In the genomic region with DNA sequence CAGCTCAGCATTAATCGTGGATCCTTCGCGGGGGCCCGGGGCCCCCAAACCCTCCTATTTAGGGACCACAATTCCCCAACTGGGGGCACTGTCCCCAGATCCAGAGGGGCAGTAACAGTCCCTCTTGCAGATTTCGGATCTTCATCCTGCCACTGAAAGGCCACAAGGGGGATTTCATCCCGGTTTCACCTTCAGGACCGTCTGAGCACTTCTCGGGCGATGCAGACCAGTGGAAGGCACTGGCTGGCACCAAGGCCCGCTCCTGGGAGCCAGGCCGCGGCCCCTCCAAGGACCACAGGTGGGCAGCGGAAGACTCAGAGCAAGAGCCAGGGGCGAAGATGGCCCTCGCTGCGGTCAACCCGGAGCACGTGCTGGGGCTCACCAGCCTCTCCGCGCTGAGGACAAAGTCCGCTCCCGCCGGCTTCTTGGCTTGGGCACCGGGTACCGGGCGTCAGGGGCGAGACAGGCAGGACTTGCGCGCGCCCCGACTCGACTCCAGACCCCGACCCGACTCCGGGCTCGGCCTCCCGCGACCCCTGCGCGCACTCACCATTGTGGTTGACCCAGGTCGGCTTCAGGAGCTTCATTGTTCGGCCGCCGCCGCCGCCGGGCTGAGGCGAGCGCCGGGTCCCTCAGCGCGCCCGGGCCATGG, we compare ENCODE assay signal across 8 cellular contexts. TPM values are rescaled to one million over a fixed set of nuclear protein-coding genes. Genes with fewer than 3 reads are reported as not detected.
A peak's percentile ranks its signal among the peaks of the same experiment; 100 is the strongest.
DNase-seq lines count a peak whose midpoint lies in the region; ATAC-seq and TF ChIP-seq lines count a peak whose summit lies in the region.

No MANE protein-coding gene starts in this region.

- H3K4me3 ChIP-seq in SK-N-MC = peak overlapping the region; percentile 78
- peak overlapping the region; percentile 80 to 85 for H3K4me3 ChIP-seq in duodenal mucosa (ENCODE audit: low read depth in 1 of 2, low read length in 2 of 2)
- H3K4me3 ChIP-seq in mesenchymal stem cell (ENCODE audit: insufficient read depth in 1 of 2, low read depth in 1 of 2, low read length in 2 of 2) = peak overlapping the region; percentile 88 to 90
- H3K4me3 ChIP-seq in transverse colon = peak overlapping the region; percentile 67 to 95 (median 79)

- H3K14ac ChIP-seq in mesenchymal stem cell (ENCODE audit: low read length in 2 of 2) = peak overlapping the region in 1 of 2 experiments; percentile 53

- H3K27ac ChIP-seq in SK-N-MC (no peak overlapping the region), duodenal mucosa (ENCODE audit: low read depth, low read length) (peak overlapping the region; percentile 52), mesenchymal stem cell (ENCODE audit: low read length, poor library complexity, severe bottlenecking) (peak overlapping the region; percentile 42), transverse colon (peak overlapping the region; percentile 80 to 99 (median 97))

- H2BK12ac ChIP-seq in mesenchymal stem cell (ENCODE audit: low read length in 2 of 2) = peak overlapping the region in 1 of 2 experiments; percentile 45

- peak in 2 of 5 experiments; percentile 10 to 33 for TF ChIP-seq CTCF in transverse colon (IDR thresholded peaks at IDR 0.05)

- H2AFZ ChIP-seq in mesenchymal stem cell (ENCODE audit: low read depth, low read length) = peak overlapping the region; percentile 78

- H3K4me2 ChIP-seq in mesenchymal stem cell (ENCODE audit: low read length, poor library complexity, severe bottlenecking) = peak overlapping the region; percentile 90

- H3K4me1 ChIP-seq in duodenal mucosa (ENCODE audit: control insufficient read depth in 1 of 2, insufficient read depth in 2 of 2, low read length in 2 of 2) = peaks cover 24% of the 10 kb centered on the region in 2 donors
- H3K4me1 ChIP-seq in mesenchymal stem cell (ENCODE audit: control insufficient read depth, insufficient read depth, low read depth, low read length) = peaks cover 8% of the 10 kb centered on the region
- peaks cover 19 to 34% (median 26%) of the 10 kb centered on the region in 4 donors for H3K4me1 ChIP-seq in transverse colon

- in situ Hi-C loops in transverse colon (cut with MboI; ENCODE audit: low pct_ligation_motif_present in 1 of 4, low pct_unique_long_range_greater_than_20kb in 1 of 4, low sequenced_read_pairs in 3 of 4) = no loop called here

- peak overlapping the region; percentile 55 for H4K91ac ChIP-seq in mesenchymal stem cell (ENCODE audit: low read length)

- H3K18ac ChIP-seq in mesenchymal stem cell (ENCODE audit: low read depth in 1 of 2, low read length in 2 of 2) = peak overlapping the region; percentile 48 to 81

- TF ChIP-seq POLR2A in transverse colon (IDR thresholded peaks at IDR 0.05) = peak; percentile 18

- H2BK15ac ChIP-seq in mesenchymal stem cell (ENCODE audit: low read depth, poor library complexity, severe bottlenecking) = peak overlapping the region; percentile 91

- H3K27me3 ChIP-seq in duodenal mucosa (ENCODE audit: control insufficient read depth in 1 of 2, insufficient read depth in 2 of 2, low read length in 2 of 2) (no peaks in the 10 kb centered on the region), mesenchymal stem cell (ENCODE audit: control insufficient read depth in 1 of 2, insufficient read depth in 1 of 2, low read length in 2 of 2) (no peaks in the 10 kb centered on the region), transverse colon (no peaks in the 10 kb centered on the region)

- no peak for TF ChIP-seq EP300 in transverse colon (IDR thresholded peaks at IDR 0.05; ENCODE audit: low read depth)

- peak overlapping the region in 1 of 2 experiments; percentile 81 for H3K23ac ChIP-seq in mesenchymal stem cell (ENCODE audit: low read length in 2 of 2)

- ATAC-seq in HG02642 (IDR thresholded peaks at IDR 0.05; ENCODE audit: poor library complexity, unreplicated experiment) = peak; percentile 10
- no peak for ATAC-seq in HG02884 (IDR thresholded peaks at IDR 0.05; ENCODE audit: unreplicated experiment)

- no peak overlapping the region for H2AK5ac ChIP-seq in mesenchymal stem cell (ENCODE audit: low read length, severe bottlenecking)

- H3K9ac ChIP-seq in SK-N-MC (ENCODE audit: insufficient read length) = peak overlapping the region; percentile 73
- H3K9ac ChIP-seq in duodenal mucosa (ENCODE audit: low read depth in 1 of 2, low read length in 2 of 2) = peak overlapping the region; percentile 81 to 90
- peak overlapping the region; percentile 93 for H3K9ac ChIP-seq in mesenchymal stem cell (ENCODE audit: low read length)

- H2BK5ac ChIP-seq in mesenchymal stem cell (ENCODE audit: low read depth, low read length, poor library complexity, severe bottlenecking) = no peak overlapping the region

- under 1% methylated on average over 51 of the region's 53 CpGs for WGBS in mesenchymal stem cell
- WGBS in transverse colon (ENCODE audit: low coverage in 1 of 2), 2 donors = 0% methylated on average over 12 of the region's 53 CpGs; no CpG with 5 or more reads in 1 of the 2 donors

- peak overlapping the region; percentile 94 for H4K8ac ChIP-seq in mesenchymal stem cell (ENCODE audit: low read length)

- H3K4ac ChIP-seq in mesenchymal stem cell (ENCODE audit: low read depth in 1 of 2, low read length in 2 of 2) = peak overlapping the region; percentile 3 to 77

- peaks cover 9% of the 10 kb centered on the region for H3K79me1 ChIP-seq in mesenchymal stem cell (replicated peaks; ENCODE audit: low read length, poor library complexity, severe bottlenecking)

- H2BK120ac ChIP-seq in mesenchymal stem cell (ENCODE audit: low read depth, low read length) = peak overlapping the region; percentile 71

- intact Hi-C loops in transverse colon (cut with DNase I; ENCODE audit: low total_unique reads) = no loop called here

- DNase-seq in ELR (ENCODE audit: low read depth) = peak; percentile 47
- DNase-seq in SK-N-MC (ENCODE audit: low read depth, low spot score) = no peak
- DNase-seq in mesenchymal stem cell = peak; percentile 59
- peak; percentile 79 for DNase-seq in transverse colon
- no peak for DNase-seq in NCI-H2029 treated with DMSO at 0.1 percent for 48 hours (lab: John Stamatoyannopoulos, UW)

- H3K36me3 ChIP-seq in SK-N-MC (ENCODE audit: insufficient read depth, low read length) (peaks cover 6% of the 10 kb centered on the region; the same call in 1 of the 2 replicates), duodenal mucosa (ENCODE audit: control insufficient read depth in 1 of 2, insufficient read depth in 2 of 2, low read length in 2 of 2) (peaks cover 11 to 17% of the 10 kb centered on the region in 2 donors), mesenchymal stem cell (ENCODE audit: control insufficient read depth in 1 of 2, insufficient read depth in 2 of 2, low read depth in 1 of 2, low read length in 2 of 2) (peaks cover 11 to 21% of the 10 kb centered on the region in 2 experiments), transverse colon (peaks cover 0 to 6% (median 0%) of the 10 kb centered on the region in 4 donors)

- H3K9me3 ChIP-seq in SK-N-MC (ENCODE audit: low read depth, low read length) (no peaks in the 10 kb centered on the region), duodenal mucosa (ENCODE audit: control insufficient read depth in 1 of 2, low read length in 2 of 2) (no peaks in the 10 kb centered on the region), mesenchymal stem cell (ENCODE audit: control insufficient read depth, low read length) (no peaks in the 10 kb centered on the region), transverse colon (no peaks in the 10 kb centered on the region)

RNA-seq across cellular contexts. Expression of a gene that starts 0.5 kb away (rescaled TPM):
- 13.4 TPM for polyA plus RNA-seq in mesenchymal stem cell (2013, experiment 1 of 2)
- polyA plus RNA-seq in mesenchymal stem cell (2013, experiment 2 of 2) = 13.6 TPM
- 10 to 100 TPM; 18.3 to 29.3 (median 20.3) TPM for total RNA-seq in transverse colon

RNA-seq across cellular contexts. Expression of a gene that starts 1.3 kb away (rescaled TPM):
- polyA plus RNA-seq in mesenchymal stem cell (2013, experiment 1 of 2) = 39.0 TPM
- polyA plus RNA-seq in mesenchymal stem cell (2013, experiment 2 of 2) = 39.5 TPM
- total RNA-seq in transverse colon = 10 to 100 TPM; 10.9 to 29.2 (median 13.7) TPM

RNA-seq across cellular contexts. Expression of a gene that starts 16.5 kb away (rescaled TPM):
- 17.3 TPM for polyA plus RNA-seq in mesenchymal stem cell (2013, experiment 1 of 2)
- 18.6 TPM for polyA plus RNA-seq in mesenchymal stem cell (2013, experiment 2 of 2)
- total RNA-seq in transverse colon = 10 to 100 TPM; 26.6 to 50.7 (median 39.4) TPM

RNA-seq across cellular contexts. Expression of a gene that starts 48.0 kb away (rescaled TPM):
- polyA plus RNA-seq in mesenchymal stem cell (2013, experiment 1 of 2) = 119 TPM
- 115 TPM for polyA plus RNA-seq in mesenchymal stem cell (2013, experiment 2 of 2)
- total RNA-seq in transverse colon = 10 to 100 TPM in 3 of 4 donors, 1 to 10 TPM in 1; 4.9 to 57.2 (median 36.8) TPM

RNA-seq across cellular contexts. Expression of a gene that starts 48.7 kb away (rescaled TPM):
- polyA plus RNA-seq in mesenchymal stem cell (2013, experiment 1 of 2) = 3.0 TPM
- polyA plus RNA-seq in mesenchymal stem cell (2013, experiment 2 of 2) = 2.6 TPM
- 1 to 10 TPM in 3 of 4 donors, not detected in 1; 1.1 to 2.0 (median 1.2) TPM for total RNA-seq in transverse colon

Comparison
In these comparisons a context has a peak if more than half of its experiments do, and no peak if none do; other contexts are left out.
1. DNase-seq: peak in ELR (single experiment), mesenchymal stem cell (single experiment) and transverse colon (single experiment); none in SK-N-MC (single experiment) and NCI-H2029 treated with DMSO at 0.1 percent for 48 hours (single experiment).
2. Peak in every context shown above with its lines, with median percentiles within 50 percentile points of each other: H3K4me3 ChIP-seq and H3K9ac ChIP-seq.